ENCODE assay signal across 1 cellular context in the genomic region with DNA sequence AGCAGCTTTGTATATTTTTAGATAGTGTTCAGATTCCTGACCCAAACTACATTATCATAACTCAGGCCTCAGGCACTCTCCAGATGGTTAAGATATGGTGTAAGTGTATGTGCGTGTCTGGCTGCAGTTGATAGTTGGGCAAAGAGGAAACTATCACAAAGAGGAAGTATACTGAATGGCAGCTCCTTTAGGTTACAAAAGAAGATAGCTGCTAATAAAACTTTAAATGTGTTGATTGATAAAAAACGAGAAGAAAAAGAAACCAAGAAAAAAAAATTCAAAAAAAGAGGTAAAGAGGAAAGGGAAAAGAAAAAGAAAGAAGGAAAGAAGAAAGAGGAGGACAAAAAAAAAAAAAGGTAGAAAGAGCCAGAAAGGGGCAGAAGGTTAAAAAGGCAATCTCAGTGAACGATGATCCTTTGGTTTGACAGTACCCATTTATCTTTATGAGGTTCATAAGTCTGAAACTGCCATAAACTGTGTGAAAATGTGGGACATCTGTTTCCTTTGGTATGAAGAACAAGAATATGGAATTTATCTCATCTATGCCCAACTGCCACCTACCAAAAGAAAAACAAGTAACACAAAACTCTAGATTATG.
TF ChIP-seq lines count a peak whose summit lies in the region.

No MANE protein-coding gene starts in this region.

TF ChIP-seq in GM23338, 12 proteins besides CTCF, POLR2A, EP300 and RAD21 (continued from another document):
- TF ChIP-seq, protein P1, sequence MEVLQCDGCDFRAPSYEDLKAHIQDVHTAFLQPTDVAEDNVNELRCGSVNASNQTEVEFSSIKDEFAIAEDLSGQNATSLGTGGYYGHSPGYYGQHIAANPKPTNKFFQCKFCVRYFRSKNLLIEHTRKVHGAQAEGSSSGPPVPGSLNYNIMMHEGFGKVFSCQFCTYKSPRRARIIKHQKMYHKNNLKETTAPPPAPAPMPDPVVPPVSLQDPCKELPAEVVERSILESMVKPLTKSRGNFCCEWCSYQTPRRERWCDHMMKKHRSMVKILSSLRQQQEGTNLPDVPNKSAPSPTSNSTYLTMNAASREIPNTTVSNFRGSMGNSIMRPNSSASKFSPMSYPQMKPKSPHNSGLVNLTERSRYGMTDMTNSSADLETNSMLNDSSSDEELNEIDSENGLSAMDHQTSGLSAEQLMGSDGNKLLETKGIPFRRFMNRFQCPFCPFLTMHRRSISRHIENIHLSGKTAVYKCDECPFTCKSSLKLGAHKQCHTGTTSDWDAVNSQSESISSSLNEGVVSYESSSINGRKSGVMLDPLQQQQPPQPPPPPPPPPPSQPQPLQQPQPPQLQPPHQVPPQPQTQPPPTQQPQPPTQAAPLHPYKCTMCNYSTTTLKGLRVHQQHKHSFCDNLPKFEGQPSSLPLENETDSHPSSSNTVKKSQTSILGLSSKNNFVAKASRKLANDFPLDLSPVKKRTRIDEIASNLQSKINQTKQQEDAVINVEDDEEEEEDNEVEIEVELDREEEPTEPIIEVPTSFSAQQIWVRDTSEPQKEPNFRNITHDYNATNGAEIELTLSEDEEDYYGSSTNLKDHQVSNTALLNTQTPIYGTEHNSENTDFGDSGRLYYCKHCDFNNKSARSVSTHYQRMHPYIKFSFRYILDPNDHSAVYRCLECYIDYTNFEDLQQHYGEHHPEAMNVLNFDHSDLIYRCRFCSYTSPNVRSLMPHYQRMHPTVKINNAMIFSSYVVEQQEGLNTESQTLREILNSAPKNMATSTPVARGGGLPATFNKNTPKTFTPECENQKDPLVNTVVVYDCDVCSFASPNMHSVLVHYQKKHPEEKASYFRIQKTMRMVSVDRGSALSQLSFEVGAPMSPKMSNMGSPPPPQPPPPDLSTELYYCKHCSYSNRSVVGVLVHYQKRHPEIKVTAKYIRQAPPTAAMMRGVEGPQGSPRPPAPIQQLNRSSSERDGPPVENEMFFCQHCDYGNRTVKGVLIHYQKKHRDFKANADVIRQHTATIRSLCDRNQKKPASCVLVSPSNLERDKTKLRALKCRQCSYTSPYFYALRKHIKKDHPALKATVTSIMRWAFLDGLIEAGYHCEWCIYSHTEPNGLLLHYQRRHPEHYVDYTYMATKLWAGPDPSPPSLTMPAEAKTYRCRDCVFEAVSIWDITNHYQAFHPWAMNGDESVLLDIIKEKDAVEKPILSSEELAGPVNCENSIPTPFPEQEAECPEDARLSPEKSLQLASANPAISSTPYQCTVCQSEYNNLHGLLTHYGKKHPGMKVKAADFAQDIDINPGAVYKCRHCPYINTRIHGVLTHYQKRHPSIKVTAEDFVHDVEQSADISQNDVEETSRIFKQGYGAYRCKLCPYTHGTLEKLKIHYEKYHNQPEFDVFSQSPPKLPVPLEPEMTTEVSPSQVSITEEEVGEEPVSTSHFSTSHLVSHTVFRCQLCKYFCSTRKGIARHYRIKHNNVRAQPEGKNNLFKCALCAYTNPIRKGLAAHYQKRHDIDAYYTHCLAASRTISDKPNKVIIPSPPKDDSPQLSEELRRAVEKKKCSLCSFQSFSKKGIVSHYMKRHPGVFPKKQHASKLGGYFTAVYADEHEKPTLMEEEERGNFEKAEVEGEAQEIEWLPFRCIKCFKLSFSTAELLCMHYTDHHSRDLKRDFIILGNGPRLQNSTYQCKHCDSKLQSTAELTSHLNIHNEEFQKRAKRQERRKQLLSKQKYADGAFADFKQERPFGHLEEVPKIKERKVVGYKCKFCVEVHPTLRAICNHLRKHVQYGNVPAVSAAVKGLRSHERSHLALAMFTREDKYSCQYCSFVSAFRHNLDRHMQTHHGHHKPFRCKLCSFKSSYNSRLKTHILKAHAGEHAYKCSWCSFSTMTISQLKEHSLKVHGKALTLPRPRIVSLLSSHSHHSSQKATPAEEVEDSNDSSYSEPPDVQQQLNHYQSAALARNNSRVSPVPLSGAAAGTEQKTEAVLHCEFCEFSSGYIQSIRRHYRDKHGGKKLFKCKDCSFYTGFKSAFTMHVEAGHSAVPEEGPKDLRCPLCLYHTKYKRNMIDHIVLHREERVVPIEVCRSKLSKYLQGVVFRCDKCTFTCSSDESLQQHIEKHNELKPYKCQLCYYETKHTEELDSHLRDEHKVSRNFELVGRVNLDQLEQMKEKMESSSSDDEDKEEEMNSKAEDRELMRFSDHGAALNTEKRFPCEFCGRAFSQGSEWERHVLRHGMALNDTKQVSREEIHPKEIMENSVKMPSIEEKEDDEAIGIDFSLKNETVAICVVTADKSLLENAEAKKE (CRISPR knock-in tag; IDR thresholded peaks at IDR 0.05) = no peak
